14 cellular contexts compared by ENCODE assay signal in genomic region chr3:16332904-16333426, GRCh38.
DNase-seq lines count a peak whose midpoint lies in the region; ATAC-seq and TF ChIP-seq lines count a peak whose summit lies in the region.
"Had no signal": no experiment of that assay in that cellular context is flagged by ENCODE, and none has a peak within 500 bp of the region (broad histone marks: within the 10 kb centered on the region; RNA-seq: fewer than 3 reads in every experiment).

No MANE protein-coding gene starts in this region.

- DNase-seq in AG08396 (ENCODE audit: low spot score), result peak; percentile 25
- no peak for DNase-seq in GM23338 (ENCODE audit: low spot score)
- DNase-seq in pons (ENCODE audit: low spot score), result no peak
- DNase-seq in NCI-H1694 (lab: John Stamatoyannopoulos, UW), result no peak
- DNase-seq: adrenal gland; hippocampal formation; NCI-H345; PC-3; stimulated activated CD4-positive, alpha-beta T cell treated with anti-CD3 and anti-CD28 coated beads, Interleukin-4, amount 100 ng/mL, for 4 hours; T-helper 9 cell had no signal

- H3K9me2 ChIP-seq in GM23338 (ENCODE audit: insufficient read depth), result no peaks in the 10 kb centered on the region

- no peaks in the 10 kb centered on the region for H3F3A ChIP-seq in GM23338 (replicated peaks; ENCODE audit: low read depth)

- H3K36me3 ChIP-seq in GM23338 (ENCODE audit: insufficient read depth), result no peaks in the 10 kb centered on the region
- H3K36me3 ChIP-seq in liver (ENCODE audit: control insufficient read depth in 4 of 4, insufficient read depth in 3 of 4, low read depth in 1 of 4, low read length in 3 of 4), result peaks cover 0 to 4% (median 0%) of the 10 kb centered on the region in 4 donors

- H3K27ac Mint-ChIP-seq in GM23338 (no peak overlapping the region), brain (peak overlapping the region in 4 of 5 experiments; percentile 35 to 72 (median 52))

- ATAC-seq in GM23338 (no peak), GM18870 (IDR thresholded peaks at IDR 0.05; ENCODE audit: unreplicated experiment) (no peak), HG03342 (IDR thresholded peaks at IDR 0.05; ENCODE audit: unreplicated experiment) (no peak)
- ATAC-seq: PC-3 had no signal

- H3K27me3 ChIP-seq in GM23338 (ENCODE audit: insufficient read depth) (no peaks in the 10 kb centered on the region), liver (ENCODE audit: control insufficient read depth in 4 of 4, insufficient read depth in 4 of 4, low read length in 3 of 4) (no peaks in the 10 kb centered on the region)
- H3K27me3 ChIP-seq: adrenal gland had no signal

- H3K79me2 ChIP-seq in GM23338 (replicated peaks; ENCODE audit: insufficient read depth), result no peaks in the 10 kb centered on the region

- H3K9me3 ChIP-seq in liver (ENCODE audit: control insufficient read depth in 4 of 4, low read length in 3 of 4), result no peaks in the 10 kb centered on the region
- H3K9me3 ChIP-seq: adrenal gland had no signal

- WGBS in liver, result 29% methylated on average over 1 of the region's 1 CpG

- H3K4me3 Mint-ChIP-seq in GM23338 (no peak overlapping the region), brain (peak overlapping the region in 1 of 5 experiments; percentile 6)

- peak; percentile 33 to 36 for TF ChIP-seq RAD21 in liver (IDR thresholded peaks at IDR 0.05)

- H4K20me1 ChIP-seq in GM23338 (replicated peaks; ENCODE audit: insufficient read depth), result no peaks in the 10 kb centered on the region; the same call in 1 of the 2 replicates

- H3K4me3 ChIP-seq in GM23338 (no peak overlapping the region), liver (ENCODE audit: low read depth in 1 of 3, low read length in 3 of 3) (peak overlapping the region; percentile 59 to 82 (median 80))
- H3K4me3 ChIP-seq: adrenal gland had no signal

- 0 out of 2 replicates have a peak overlapping the region, but pooled peaks have one; percentile 17 for H3K4me2 ChIP-seq in GM23338

- H3K4me1 ChIP-seq in GM23338 (ENCODE audit: insufficient read depth) (0 out of 2 replicates have a peak, but pooled peaks cover 6% of the 10 kb centered on the region), liver (ENCODE audit: control insufficient read depth in 4 of 4, insufficient read depth in 4 of 4, low read length in 3 of 4) (peaks cover 8 to 31% (median 18%) of the 10 kb centered on the region in 4 donors)

- peaks cover 10% of the 10 kb centered on the region for H3K9me3 Mint-ChIP-seq in GM23338
- peaks cover 25 to 40% (median 28%) of the 10 kb centered on the region in 5 experiments for H3K9me3 Mint-ChIP-seq in brain

- peaks cover 19% of the 10 kb centered on the region for H3K4me1 Mint-ChIP-seq in GM23338
- H3K4me1 Mint-ChIP-seq in brain, result peaks cover 60% of the 10 kb centered on the region

- peak overlapping the region; percentile 70 to 90 for H3K9ac ChIP-seq in liver (ENCODE audit: low read depth in 1 of 2, low read length in 2 of 2)

- TF ChIP-seq CTCF in GM23338 (conservative IDR thresholded peaks at IDR 0.05; ENCODE audit: low read depth in 2 of 2), result no peak
- TF ChIP-seq CTCF in brain (conservative IDR thresholded peaks at IDR 0.05), result no peak
- TF ChIP-seq CTCF in liver (IDR thresholded peaks at IDR 0.05; ENCODE audit: low read depth, low read length, missing input control), result no peak

- H2AFZ ChIP-seq in GM23338, result no peak overlapping the region

- H3K27me3 Mint-ChIP-seq in GM23338 (ENCODE audit: insufficient read depth, low read depth, poor library complexity) (peaks cover 6% of the 10 kb centered on the region), brain (no peaks in the 10 kb centered on the region)

- peaks cover 50% of the 10 kb centered on the region for H3K36me3 Mint-ChIP-seq in GM23338 (ENCODE audit: low read depth)
- peaks cover 74% of the 10 kb centered on the region for H3K36me3 Mint-ChIP-seq in brain

- H3K27ac ChIP-seq in GM23338 (ENCODE audit: low read depth) (no peak overlapping the region), liver (ENCODE audit: low read depth in 1 of 2, low read length in 2 of 2) (peak overlapping the region; percentile 81 to 90)
- H3K27ac ChIP-seq: adrenal gland had no signal

TF ChIP-seq in GM23338, 12 proteins besides CTCF, POLR2A, EP300 and RAD21:
- TF ChIP-seq STAT1 (IDR thresholded peaks at IDR 0.05; ENCODE audit: unreplicated experiment), result no peak

TF ChIP-seq in liver, 16 proteins besides CTCF, POLR2A, EP300 and RAD21:
- peak; percentile 81 for TF ChIP-seq SP1 (IDR thresholded peaks at IDR 0.05)
- peak in 1 of 2 donors; percentile 37 for TF ChIP-seq JUND (IDR thresholded peaks at IDR 0.05)
- peak; percentile 89 for TF ChIP-seq REST (IDR thresholded peaks at IDR 0.05)
- TF ChIP-seq, protein P1, sequence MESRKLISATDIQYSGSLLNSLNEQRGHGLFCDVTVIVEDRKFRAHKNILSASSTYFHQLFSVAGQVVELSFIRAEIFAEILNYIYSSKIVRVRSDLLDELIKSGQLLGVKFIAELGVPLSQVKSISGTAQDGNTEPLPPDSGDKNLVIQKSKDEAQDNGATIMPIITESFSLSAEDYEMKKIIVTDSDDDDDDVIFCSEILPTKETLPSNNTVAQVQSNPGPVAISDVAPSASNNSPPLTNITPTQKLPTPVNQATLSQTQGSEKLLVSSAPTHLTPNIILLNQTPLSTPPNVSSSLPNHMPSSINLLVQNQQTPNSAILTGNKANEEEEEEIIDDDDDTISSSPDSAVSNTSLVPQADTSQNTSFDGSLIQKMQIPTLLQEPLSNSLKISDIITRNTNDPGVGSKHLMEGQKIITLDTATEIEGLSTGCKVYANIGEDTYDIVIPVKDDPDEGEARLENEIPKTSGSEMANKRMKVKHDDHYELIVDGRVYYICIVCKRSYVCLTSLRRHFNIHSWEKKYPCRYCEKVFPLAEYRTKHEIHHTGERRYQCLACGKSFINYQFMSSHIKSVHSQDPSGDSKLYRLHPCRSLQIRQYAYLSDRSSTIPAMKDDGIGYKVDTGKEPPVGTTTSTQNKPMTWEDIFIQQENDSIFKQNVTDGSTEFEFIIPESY (IDR thresholded peaks at IDR 0.05), result peak; percentile 61
- TF ChIP-seq EGR1 (IDR thresholded peaks at IDR 0.05; ENCODE audit: low read depth in 2 of 2), result no peak
- TF ChIP-seq FOXA1 (IDR thresholded peaks at IDR 0.05), result peak; percentile 31
- TF ChIP-seq NR2F2 (IDR thresholded peaks at IDR 0.05), result no peak
- TF ChIP-seq HNF4A (conservative IDR thresholded peaks at IDR 0.05), result peak; percentile 76 to 87
- peak; percentile 47 for TF ChIP-seq YY1 (IDR thresholded peaks at IDR 0.05)
- TF ChIP-seq RXRA (IDR thresholded peaks at IDR 0.05), result peak; percentile 78 to 85
- peak; percentile 66 for TF ChIP-seq TAF1 (conservative IDR thresholded peaks at IDR 0.05)
- TF ChIP-seq HNF4G (IDR thresholded peaks at IDR 0.05), result peak; percentile 17
- TF ChIP-seq MAX (IDR thresholded peaks at IDR 0.05), result peak; percentile 10
- TF ChIP-seq FOXA2 (IDR thresholded peaks at IDR 0.05), result peak; percentile 74
- no peak for TF ChIP-seq GABPA (IDR thresholded peaks at IDR 0.05 in 1 of 2, conservative IDR thresholded peaks at IDR 0.05 in 1 of 2)
- peak; percentile 61 for TF ChIP-seq ATF3 (IDR thresholded peaks at IDR 0.05)
